In genomic region chr4:54384563-54384962, GRCh38 we compare ENCODE assay signal across 8 cellular contexts.
DNase-seq lines count a peak whose midpoint lies in the region; ATAC-seq and TF ChIP-seq lines count a peak whose summit lies in the region.
"Had no signal": no experiment of that assay in that cellular context is flagged by ENCODE, and none has a peak within 500 bp of the region (broad histone marks: within the 10 kb centered on the region; RNA-seq: fewer than 3 reads in every experiment).

No MANE protein-coding gene starts in this region.

- no peaks in the 10 kb centered on the region for H3K36me3 Mint-ChIP-seq in activated CD8-positive, alpha-beta T cell treated with anti-CD3 and anti-CD28 coated beads for 36 hours (ENCODE audit: low read depth)
- H3K36me3 Mint-ChIP-seq in activated T-cell treated with anti-CD3 and anti-CD28 coated beads, Interleukin-2, amount 50 U/mL, for 24 hours (ENCODE audit: low read depth) = no peaks in the 10 kb centered on the region

- H3K27ac Mint-ChIP-seq in activated CD8-positive, alpha-beta T cell treated with anti-CD3 and anti-CD28 coated beads for 36 hours = no peak overlapping the region
- H3K27ac Mint-ChIP-seq in activated T-cell treated with anti-CD3 and anti-CD28 coated beads, Interleukin-2, amount 50 U/mL, for 24 hours = no peak overlapping the region

- no peak overlapping the region for H3K27ac ChIP-seq in aorta (ENCODE audit: low read depth in 1 of 2, low read length in 2 of 2)
- H3K27ac ChIP-seq: SK-N-MC had no signal

- intact Hi-C loops in activated CD8-positive, alpha-beta T cell treated with anti-CD3 and anti-CD28 coated beads for 36 hours (cut with micrococcal nuclease) = no loop called here
- intact Hi-C loops in aorta (cut with DNase I) = loop anchor here in 1 of 2 donors (5.0 kb wide), 1 partner anchor 53 kb away; no protein-coding TSS in a partner anchor

- WGBS in aorta, 2 donors = 52 to 53% methylated on average over 6 of the region's 6 CpGs

- no peaks in the 10 kb centered on the region for H3K9me3 Mint-ChIP-seq in activated CD8-positive, alpha-beta T cell treated with anti-CD3 and anti-CD28 coated beads for 36 hours
- peaks cover 4% of the 10 kb centered on the region for H3K9me3 Mint-ChIP-seq in activated T-cell treated with anti-CD3 and anti-CD28 coated beads, Interleukin-2, amount 50 U/mL, for 24 hours

- H3K36me3 ChIP-seq in kidney epithelial cell (ENCODE audit: control insufficient read depth, insufficient read depth, low read length) = no peaks in the 10 kb centered on the region
- H3K36me3 ChIP-seq in aorta (ENCODE audit: control insufficient read depth in 1 of 2, insufficient read depth in 2 of 2, low read length in 1 of 2) = no peaks in the 10 kb centered on the region

- CTCF ChIA-PET in activated CD8-positive, alpha-beta T cell treated with anti-CD3 and anti-CD28 coated beads for 36 hours (lab: Charles Lee) = interaction anchor here (0.9 kb wide), 2 partner anchors 56 to 562 kb away, joined by 3 to 4 read pairs; no protein-coding TSS in a partner anchor

- peak; percentile 2 for DNase-seq in GM12864 (ENCODE audit: low read depth)
- DNase-seq in M059J (ENCODE audit: low read depth) = peak; percentile 55
- DNase-seq in activated CD8-positive, alpha-beta T cell treated with anti-CD3 and anti-CD28 coated beads for 36 hours = peak; percentile 34
- DNase-seq in kidney epithelial cell (ENCODE audit: low read depth) = no peak
- no peak for DNase-seq in aorta
- no peak for DNase-seq in activated T-cell treated with anti-CD3 and anti-CD28 coated beads, Interleukin-2, amount 50 U/mL, for 24 hours

- TF ChIP-seq CTCF in GM12864 (IDR thresholded peaks at IDR 0.05; ENCODE audit: low read depth, low read length, missing control alignments) (peak; percentile 46), kidney epithelial cell (IDR thresholded peaks at IDR 0.05; ENCODE audit: insufficient read depth, low read length, poor library complexity, severe bottlenecking) (peak; percentile 26)
- no peak for TF ChIP-seq CTCF in activated CD8-positive, alpha-beta T cell treated with anti-CD3 and anti-CD28 coated beads for 36 hours (IDR thresholded peaks at IDR 0.05)

- H3K27me3 ChIP-seq in kidney epithelial cell (ENCODE audit: control insufficient read depth, insufficient read depth, low read length) (no peaks in the 10 kb centered on the region), aorta (ENCODE audit: control insufficient read depth in 1 of 2, insufficient read depth in 2 of 2, low read length in 1 of 2) (no peaks in the 10 kb centered on the region)

- no peak overlapping the region for H3K4me3 Mint-ChIP-seq in activated CD8-positive, alpha-beta T cell treated with anti-CD3 and anti-CD28 coated beads for 36 hours
- H3K4me3 Mint-ChIP-seq in activated T-cell treated with anti-CD3 and anti-CD28 coated beads, Interleukin-2, amount 50 U/mL, for 24 hours = no peak overlapping the region

- POLR2A ChIA-PET in activated CD8-positive, alpha-beta T cell treated with anti-CD3 and anti-CD28 coated beads for 36 hours (lab: Charles Lee) = no interaction called here

- no peaks in the 10 kb centered on the region for H3K9me3 ChIP-seq in aorta (ENCODE audit: control insufficient read depth, low read length)

- H3K4me1 ChIP-seq in aorta (ENCODE audit: control insufficient read depth in 1 of 2, insufficient read depth in 2 of 2, low read length in 2 of 2) = no peaks in the 10 kb centered on the region

- no peaks in the 10 kb centered on the region for H3K4me1 Mint-ChIP-seq in activated CD8-positive, alpha-beta T cell treated with anti-CD3 and anti-CD28 coated beads for 36 hours (ENCODE audit: low read depth)
- no peaks in the 10 kb centered on the region for H3K4me1 Mint-ChIP-seq in activated T-cell treated with anti-CD3 and anti-CD28 coated beads, Interleukin-2, amount 50 U/mL, for 24 hours (ENCODE audit: low read depth)

- H3K4me3 ChIP-seq in GM12864 (ENCODE audit: low read depth, low read length) (no peak overlapping the region), kidney epithelial cell (ENCODE audit: low read depth, low read length) (no peak overlapping the region), aorta (ENCODE audit: low read length in 2 of 2) (no peak overlapping the region)
- H3K4me3 ChIP-seq: SK-N-MC had no signal

- no peaks in the 10 kb centered on the region for H3K27me3 Mint-ChIP-seq in activated CD8-positive, alpha-beta T cell treated with anti-CD3 and anti-CD28 coated beads for 36 hours
- H3K27me3 Mint-ChIP-seq in activated T-cell treated with anti-CD3 and anti-CD28 coated beads, Interleukin-2, amount 50 U/mL, for 24 hours = peaks cover 5% of the 10 kb centered on the region

- no peak for ATAC-seq in activated CD8-positive, alpha-beta T cell treated with anti-CD3 and anti-CD28 coated beads for 36 hours
- ATAC-seq in aorta (ENCODE audit: low FRiP score) = peak; percentile 11
- no peak for ATAC-seq in GM19023 (IDR thresholded peaks at IDR 0.05; ENCODE audit: unreplicated experiment)

Comparison
In these comparisons a context has a peak if more than half of its experiments do, and no peak if none do; other contexts are left out.
1. DNase-seq: peak in GM12864 (single experiment), M059J (single experiment) and activated CD8-positive, alpha-beta T cell treated with anti-CD3 and anti-CD28 coated beads for 36 hours (single experiment); none in kidney epithelial cell (single experiment), aorta (0 of 2) and activated T-cell treated with anti-CD3 and anti-CD28 coated beads, Interleukin-2, amount 50 U/mL, for 24 hours (single experiment).